In genomic region chr3:188067932-188068331, GRCh38 we compare ENCODE assay signal across 17 cellular contexts.
DNase-seq lines count a peak whose midpoint lies in the region; ATAC-seq, FAIRE-seq and TF ChIP-seq lines count a peak whose summit lies in the region.
"Had no signal": no experiment of that assay in that cellular context is flagged by ENCODE, and none has a peak within 500 bp of the region (broad histone marks: within the 10 kb centered on the region; RNA-seq: fewer than 3 reads in every experiment).

No MANE protein-coding gene starts in this region.

- H3K4me3 Mint-ChIP-seq in astrocyte (ENCODE audit: unreplicated experiment), result no peak overlapping the region
- H3K4me3 Mint-ChIP-seq: activated T-cell treated with anti-CD3 and anti-CD28 coated beads, Interleukin-2, amount 50 U/mL, for 24 hours; T-cell had no signal

- no peaks in the 10 kb centered on the region for H3K36me3 Mint-ChIP-seq in astrocyte (ENCODE audit: low read depth, unreplicated experiment)
- H3K36me3 Mint-ChIP-seq: T-cell had no signal

- no peak overlapping the region for H3K27ac Mint-ChIP-seq in astrocyte (ENCODE audit: unreplicated experiment)
- H3K27ac Mint-ChIP-seq: activated T-cell treated with anti-CD3 and anti-CD28 coated beads, Interleukin-2, amount 50 U/mL, for 24 hours; T-cell had no signal

- peak; percentile 14 for DNase-seq in ACHN
- peak; percentile 26 for DNase-seq in HS-27A (ENCODE audit: low read depth)
- DNase-seq in astrocyte (ENCODE audit: low read depth), result peak; percentile 66
- peak; percentile 29 for DNase-seq in hepatocyte (ENCODE audit: low spot score)
- DNase-seq in stimulated activated CD4-positive, alpha-beta T cell treated with anti-CD3 and anti-CD28 coated beads, Interleukin-15, amount 100 ng/mL, for 24 hours, result no peak
- no peak for DNase-seq in activated naive CD4-positive, alpha-beta T cell treated with Interleukin-2 at 50 U/mL for 16 hours
- DNase-seq in T-helper 9 cell, result no peak
- DNase-seq: activated T-cell treated with anti-CD3 and anti-CD28 coated beads, Interleukin-2, amount 50 U/mL, for 24 hours; amygdala; DMS 273 treated with DMSO at 0.1 percent for 48 hours; MV-4-11; nucleus accumbens; T-cell had no signal

- H3K27me3 ChIP-seq in astrocyte (ENCODE audit: insufficient read depth, low read length) (no peaks in the 10 kb centered on the region), hepatocyte (no peaks in the 10 kb centered on the region)

- H3K4me3 ChIP-seq in astrocyte (ENCODE audit: insufficient read depth, low read depth, low read length) (no peak overlapping the region), hepatocyte (no peak overlapping the region)
- H3K4me3 ChIP-seq: A549, GM12878, lung had no signal

- H3K27me3 Mint-ChIP-seq in astrocyte (ENCODE audit: low read depth, unreplicated experiment), result no peaks in the 10 kb centered on the region
- H3K27me3 Mint-ChIP-seq: activated T-cell treated with anti-CD3 and anti-CD28 coated beads, Interleukin-2, amount 50 U/mL, for 24 hours; T-cell had no signal

- H3K4me1 ChIP-seq in astrocyte (ENCODE audit: insufficient read depth, low read length) (peaks cover 8% of the 10 kb centered on the region), hepatocyte (ENCODE audit: insufficient read depth) (no peaks in the 10 kb centered on the region)

- H2AFZ ChIP-seq in astrocyte (ENCODE audit: low read depth, low read length) (no peak overlapping the region), hepatocyte (no peak overlapping the region)

- peaks cover 15% of the 10 kb centered on the region for H3K4me1 Mint-ChIP-seq in astrocyte (ENCODE audit: low read depth, unreplicated experiment)

- FAIRE-seq in astrocyte (lab: Jason Lieb, UNC), result peak; percentile 88
- FAIRE-seq: A549, GM12878 had no signal

- no peak for ATAC-seq in HG03342 (IDR thresholded peaks at IDR 0.05; ENCODE audit: unreplicated experiment)
- ATAC-seq: GM12878, T-cell had no signal

- H3K4me2 ChIP-seq in astrocyte (ENCODE audit: low read length) (peak overlapping the region; percentile 11), hepatocyte (no peak overlapping the region)
- H3K4me2 ChIP-seq: A549 had no signal

- no peak overlapping the region for H3K27ac ChIP-seq in astrocyte (ENCODE audit: low read depth, low read length)
- peak overlapping the region; percentile 16 for H3K27ac ChIP-seq in hepatocyte
- H3K27ac ChIP-seq: A549 had no signal

- no peaks in the 10 kb centered on the region for H3K9me2 ChIP-seq in hepatocyte (replicated peaks; ENCODE audit: insufficient read depth)

- H3K9ac ChIP-seq in astrocyte (ENCODE audit: low read length), result no peak overlapping the region

- in situ Hi-C loops in ACHN (cut with HindIII; ENCODE audit: low pct_ligation_motif_present, low pct_unique_long_range_greater_than_20kb, low sequenced_read_pairs), result no loop called here

- no peaks in the 10 kb centered on the region for H3K9me3 Mint-ChIP-seq in astrocyte (ENCODE audit: unreplicated experiment)
- H3K9me3 Mint-ChIP-seq: activated T-cell treated with anti-CD3 and anti-CD28 coated beads, Interleukin-2, amount 50 U/mL, for 24 hours; T-cell had no signal

- no peaks in the 10 kb centered on the region for H3K79me2 ChIP-seq in astrocyte (ENCODE audit: insufficient read depth, low read length)
- H3K79me2 ChIP-seq in hepatocyte, result no peaks in the 10 kb centered on the region

- H4K20me1 ChIP-seq in astrocyte (ENCODE audit: insufficient read depth, low read length), result no peaks in the 10 kb centered on the region
- H4K20me1 ChIP-seq in hepatocyte (ENCODE audit: insufficient read depth, poor library complexity, severe bottlenecking), result no peaks in the 10 kb centered on the region

- H3K36me3 ChIP-seq in astrocyte (ENCODE audit: insufficient read depth, low read length), result no peaks in the 10 kb centered on the region
- no peaks in the 10 kb centered on the region for H3K36me3 ChIP-seq in hepatocyte (replicated peaks; ENCODE audit: insufficient read depth, low read depth)

- H3K9me3 ChIP-seq in astrocyte (ENCODE audit: insufficient read depth, low read depth, low read length), result no peaks in the 10 kb centered on the region
- H3K9me3 ChIP-seq in hepatocyte (ENCODE audit: low read depth), result no peaks in the 10 kb centered on the region
- H3K9me3 ChIP-seq: A549 had no signal

- no peak for TF ChIP-seq CTCF in astrocyte (IDR thresholded peaks at IDR 0.05; ENCODE audit: insufficient read depth, low read depth, low read length)
- TF ChIP-seq CTCF in hepatocyte (IDR thresholded peaks at IDR 0.05; ENCODE audit: poor library complexity), result no peak

Comparison
In these comparisons a context has a peak if more than half of its experiments do, and no peak if none do; other contexts are left out.
1. DNase-seq: peak in ACHN (single experiment), HS-27A (single experiment), astrocyte (single experiment) and hepatocyte (single experiment); none in stimulated activated CD4-positive, alpha-beta T cell treated with anti-CD3 and anti-CD28 coated beads, Interleukin-15, amount 100 ng/mL, for 24 hours (single experiment), activated naive CD4-positive, alpha-beta T cell treated with Interleukin-2 at 50 U/mL for 16 hours (single experiment) and T-helper 9 cell (single experiment).